ENCODE assay signal across 8 cellular contexts in the genomic region with DNA sequence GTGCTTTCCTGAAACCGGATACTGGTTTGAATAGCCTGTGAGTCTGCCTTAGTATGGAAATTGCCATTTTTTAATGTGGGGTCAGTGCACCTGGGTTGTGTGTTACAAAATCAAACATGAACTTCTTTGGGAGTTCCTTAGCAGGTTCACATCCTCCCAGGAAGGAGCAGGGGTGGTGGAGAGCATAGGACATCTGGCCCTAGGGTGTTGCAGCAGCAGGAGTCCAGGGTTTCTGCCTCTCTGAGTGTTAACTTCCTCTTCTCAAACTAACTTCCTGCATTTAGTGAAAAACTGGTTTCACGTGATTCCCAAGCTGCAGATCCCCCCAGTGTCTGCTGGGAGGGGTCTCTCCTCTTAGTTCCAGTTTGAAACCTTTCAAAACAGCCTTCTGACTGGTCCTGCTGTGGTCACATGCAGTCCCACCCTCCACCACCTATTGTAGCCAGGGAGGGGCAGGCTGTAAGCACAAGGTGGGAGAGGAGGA. TPM values are rescaled to one million over a fixed set of nuclear protein-coding genes. Genes with fewer than 3 reads are reported as not detected.
DNase-seq lines count a peak whose midpoint lies in the region; ATAC-seq and TF ChIP-seq lines count a peak whose summit lies in the region.

No MANE protein-coding gene starts in this region.

- H3K27me3 ChIP-seq in Loucy (ENCODE audit: insufficient read depth, low read length, poor library complexity, severe bottlenecking) (no peaks in the 10 kb centered on the region), mammary epithelial cell (ENCODE audit: insufficient read depth, low read length) (no peaks in the 10 kb centered on the region), MG63 (no peaks in the 10 kb centered on the region)

- peak; percentile 32 for TF ChIP-seq POLR2A in GM19099 (IDR thresholded peaks at IDR 0.05; ENCODE audit: extremely low read depth, insufficient read length, low read depth)

- H3K27ac ChIP-seq in mammary epithelial cell (ENCODE audit: insufficient read depth, low read depth, low read length), result no peak overlapping the region

- no peaks in the 10 kb centered on the region for H3K9me2 ChIP-seq in Loucy (replicated peaks; ENCODE audit: low read depth, low read length)

- H3K36me3 ChIP-seq in Loucy (ENCODE audit: insufficient read depth, low read length) (peaks cover 12% of the 10 kb centered on the region), mammary epithelial cell (ENCODE audit: insufficient read depth, low read length) (no peaks in the 10 kb centered on the region), MG63 (0 out of 2 replicates have a peak, but pooled peaks cover 3% of the 10 kb centered on the region)

- no peaks in the 10 kb centered on the region for H3K27me3 Mint-ChIP-seq in dendritic cell treated with granulocyte-macrophage colony-stimulating factor and Interleukin-4, amounts not matched to agents 40 ng/mL and 50 ng/mL, for 4 days

- no TSS peak for BruUV-seq in mammary epithelial cell (replicated peaks; lab: Mats Ljungman, UMichigan)

- H3K9ac ChIP-seq in Loucy (ENCODE audit: low read depth, low read length, poor library complexity, severe bottlenecking), result peak overlapping the region; percentile 98
- no peak overlapping the region for H3K9ac ChIP-seq in mammary epithelial cell (ENCODE audit: insufficient read depth, low read length)

- H2AFZ ChIP-seq in Loucy (ENCODE audit: low read length) (no peak overlapping the region), mammary epithelial cell (ENCODE audit: low read depth, low read length) (no peak overlapping the region)

- H3K79me2 ChIP-seq in Loucy (ENCODE audit: insufficient read depth, low read length) (peaks cover 98% of the 10 kb centered on the region), mammary epithelial cell (ENCODE audit: insufficient read depth, low read length) (peaks cover 71% of the 10 kb centered on the region)

- H3K27ac Mint-ChIP-seq in dendritic cell treated with granulocyte-macrophage colony-stimulating factor and Interleukin-4, amounts not matched to agents 40 ng/mL and 50 ng/mL, for 4 days, result peak overlapping the region; percentile 98

- DNase-seq in pons (ENCODE audit: low spot score) (peak; percentile 72), mammary epithelial cell (no peak), MG63 (no peak), DMS79 (lab: John Stamatoyannopoulos, UW) (no peak)

- H3K4me3 Mint-ChIP-seq in dendritic cell treated with granulocyte-macrophage colony-stimulating factor and Interleukin-4, amounts not matched to agents 40 ng/mL and 50 ng/mL, for 4 days, result peak overlapping the region; percentile 59

- TF ChIP-seq CTCF in Loucy (conservative IDR thresholded peaks at IDR 0.05; ENCODE audit: low read length), result no peak
- TF ChIP-seq CTCF in mammary epithelial cell (conservative IDR thresholded peaks at IDR 0.05 in 1 of 2, IDR thresholded peaks at IDR 0.05 in 1 of 2; ENCODE audit: extremely low read depth in 1 of 2, insufficient read depth in 1 of 2, low read depth in 1 of 2, low read length in 2 of 2), result no peak

- H3K4me2 ChIP-seq in Loucy (ENCODE audit: low read depth, low read length, poor library complexity, severe bottlenecking), result peak overlapping the region; percentile 89
- no peak overlapping the region for H3K4me2 ChIP-seq in mammary epithelial cell (ENCODE audit: insufficient read depth, low read depth, low read length)

- WGBS in mammary epithelial cell (ENCODE audit: low coverage, missing lambda C conversion rate), result 100% methylated on average over 2 of the region's 2 CpGs

- peaks cover 9% of the 10 kb centered on the region for H3K9me3 ChIP-seq in Loucy (ENCODE audit: insufficient read depth, low read depth, low read length)
- H3K9me3 ChIP-seq in mammary epithelial cell (replicated peaks; ENCODE audit: insufficient read depth, low read length), result peaks cover under 1% of the 10 kb centered on the region
- peaks cover 9% of the 10 kb centered on the region for H3K9me3 ChIP-seq in MG63

- H3K9me3 Mint-ChIP-seq in dendritic cell treated with granulocyte-macrophage colony-stimulating factor and Interleukin-4, amounts not matched to agents 40 ng/mL and 50 ng/mL, for 4 days, result peaks cover under 1% of the 10 kb centered on the region

- H3F3A ChIP-seq in Loucy (ENCODE audit: low read depth), result no peaks in the 10 kb centered on the region

- in situ Hi-C loops in mammary epithelial cell (cut with MboI; ENCODE audit: low sequenced_read_pairs in 2 of 2), result loop anchor here in 1 of 2 donors (25.0 kb wide), 1 partner anchor 929 kb away; a partner anchor contains a TSS

- intact Hi-C loops in dendritic cell treated with granulocyte-macrophage colony-stimulating factor and Interleukin-4, amounts not matched to agents 40 ng/mL and 50 ng/mL, for 4 days (cut with micrococcal nuclease), result loop anchor here (5.0 to 10.0 kb wide), 3 partner anchors 156 to 924 kb away; no protein-coding TSS in a partner anchor
- intact Hi-C loops in mammary epithelial cell (cut with micrococcal nuclease), result loop anchor here (10.0 kb wide), 1 partner anchor 232 kb away; no protein-coding TSS in a partner anchor

- peaks cover 67% of the 10 kb centered on the region for H3K4me1 ChIP-seq in Loucy (ENCODE audit: insufficient read depth, low read length, poor library complexity, severe bottlenecking)
- peaks cover 8% of the 10 kb centered on the region for H3K4me1 ChIP-seq in mammary epithelial cell (ENCODE audit: insufficient read depth, low read length)

- H4K20me1 ChIP-seq in Loucy (ENCODE audit: insufficient read depth, low read length, poor library complexity, severe bottlenecking) (peaks cover 79% of the 10 kb centered on the region), mammary epithelial cell (ENCODE audit: insufficient read depth, low read length) (no peaks in the 10 kb centered on the region)

- peaks cover under 1% of the 10 kb centered on the region for H3K36me3 Mint-ChIP-seq in dendritic cell treated with granulocyte-macrophage colony-stimulating factor and Interleukin-4, amounts not matched to agents 40 ng/mL and 50 ng/mL, for 4 days (ENCODE audit: low read depth)

- CTCF ChIA-PET in mammary epithelial cell (lab: Charles Lee; ENCODE audit: low non-redundant PET), result no interaction called here

- H3K4me3 ChIP-seq in Loucy (ENCODE audit: low read length, poor library complexity, severe bottlenecking), result peak overlapping the region; percentile 87
- H3K4me3 ChIP-seq in mammary epithelial cell (replicated peaks in 1 of 3; ENCODE audit: insufficient read depth in 1 of 3, low read depth in 2 of 3, low read length in 3 of 3), result no peak overlapping the region
- no peak overlapping the region for H3K4me3 ChIP-seq in MG63

- dilution Hi-C loops in mammary epithelial cell (cut with HindIII; ENCODE audit: low sequenced_read_pairs), result no loop called here

- no peak for ATAC-seq in HG03460 (IDR thresholded peaks at IDR 0.05; ENCODE audit: unreplicated experiment)

- peaks cover 73% of the 10 kb centered on the region for H3K4me1 Mint-ChIP-seq in dendritic cell treated with granulocyte-macrophage colony-stimulating factor and Interleukin-4, amounts not matched to agents 40 ng/mL and 50 ng/mL, for 4 days (ENCODE audit: low read depth)

RNA-seq across cellular contexts. Expression of a gene that starts 7.2 kb away (rescaled TPM):
- total RNA-seq in mammary epithelial cell, result 10 to 100 TPM; 19.2 to 20.8 TPM
- polyA plus RNA-seq in mammary epithelial cell, result 16.2 TPM
- 16.0 TPM for polyA minus RNA-seq in mammary epithelial cell
- total RNA-seq in MG63 (2014; rRNA removed; shearing (Covaris generic); ENCODE audit: low replicate concordance), result 76.6 and 133 TPM in 2 replicates
